ENCODE assay signal across 13 cellular contexts in the genomic region with DNA sequence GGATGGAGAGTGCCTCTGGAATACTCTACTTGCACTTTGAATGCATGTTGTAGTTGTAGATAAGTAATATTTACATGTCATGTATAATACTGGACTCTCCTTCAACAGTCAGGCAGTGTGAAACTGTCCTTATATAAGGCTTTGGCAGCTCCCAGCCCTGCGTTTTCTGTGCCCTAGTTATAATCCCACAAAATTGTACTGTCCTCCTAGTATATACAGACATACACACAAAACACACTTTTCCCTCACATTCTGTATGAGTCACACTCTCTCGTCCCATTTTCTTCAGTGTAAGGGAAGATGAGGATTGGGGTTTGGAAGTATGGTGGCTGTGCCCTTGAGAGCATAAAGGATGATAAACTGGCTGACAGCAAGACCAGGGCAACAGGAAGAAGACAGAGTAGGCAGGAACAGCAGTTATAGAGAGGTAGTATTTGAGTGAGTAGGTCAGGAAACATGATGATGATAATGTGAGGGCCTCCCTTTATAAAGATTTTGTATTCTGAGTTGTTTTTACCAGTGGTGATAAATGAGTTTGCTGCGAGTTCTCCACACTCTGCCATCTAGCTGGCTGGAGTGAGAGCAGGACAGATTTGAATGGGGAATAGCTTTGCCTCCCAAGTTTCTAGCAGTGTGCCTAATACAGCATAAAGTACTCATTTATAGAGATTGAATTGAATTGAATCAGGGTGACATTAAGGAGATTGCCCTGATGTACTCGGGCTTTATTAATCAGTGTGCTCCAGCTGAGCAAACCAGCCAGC. TPM values are rescaled to one million over a fixed set of nuclear protein-coding genes. Genes with fewer than 3 reads are reported as not detected.
DNase-seq lines count a peak whose midpoint lies in the region; ATAC-seq, FAIRE-seq and TF ChIP-seq lines count a peak whose summit lies in the region.
"Had no signal": no experiment of that assay in that cellular context is flagged by ENCODE, and none has a peak within 500 bp of the region (broad histone marks: within the 10 kb centered on the region; RNA-seq: fewer than 3 reads in every experiment).

No MANE protein-coding gene starts in this region.

- H3K4me2 ChIP-seq in astrocyte (ENCODE audit: low read length): no peak overlapping the region
- H3K4me2 ChIP-seq: KMS-11 had no signal

- H3K27me3 Mint-ChIP-seq in CD4-positive, alpha-beta T cell: no peaks in the 10 kb centered on the region
- H3K27me3 Mint-ChIP-seq in astrocyte (ENCODE audit: low read depth, unreplicated experiment): no peaks in the 10 kb centered on the region

- TF ChIP-seq CTCF in CD4-positive, alpha-beta T cell (IDR thresholded peaks at IDR 0.05): no peak
- TF ChIP-seq CTCF in HEK293 (tag by site-specific recombination; IDR thresholded peaks at IDR 0.05) (no peak), astrocyte (IDR thresholded peaks at IDR 0.05; ENCODE audit: insufficient read depth, low read depth, low read length) (no peak)

- peak overlapping the region; percentile 74 for H3K27ac Mint-ChIP-seq in CD4-positive, alpha-beta T cell
- H3K27ac Mint-ChIP-seq in astrocyte (ENCODE audit: unreplicated experiment): no peak overlapping the region

- intact Hi-C loops in CD4-positive, alpha-beta T cell (cut with DNase I, micrococcal nuclease): no loop called here

- no peaks in the 10 kb centered on the region for H3K9me3 Mint-ChIP-seq in CD4-positive, alpha-beta T cell
- H3K9me3 Mint-ChIP-seq in astrocyte (ENCODE audit: unreplicated experiment): no peaks in the 10 kb centered on the region

- H3K27ac ChIP-seq in CD4-positive, alpha-beta T cell (ENCODE audit: low read depth, low read length): no peak overlapping the region
- H3K27ac ChIP-seq in HEK293 (ENCODE audit: extremely low read depth, low read depth, low read length) (no peak overlapping the region), astrocyte (ENCODE audit: low read depth, low read length) (no peak overlapping the region)
- H3K27ac ChIP-seq: KMS-11 had no signal

- H3K4me1 ChIP-seq in HEK293 (ENCODE audit: control insufficient read depth, insufficient read depth, low read length) (peaks cover 4% of the 10 kb centered on the region; the same call in 1 of the 2 replicates), astrocyte (ENCODE audit: insufficient read depth, low read length) (no peaks in the 10 kb centered on the region)

- peaks cover 73% of the 10 kb centered on the region for H3K4me1 Mint-ChIP-seq in CD4-positive, alpha-beta T cell (ENCODE audit: low read depth)
- H3K4me1 Mint-ChIP-seq in astrocyte (ENCODE audit: low read depth, unreplicated experiment): peaks cover 10% of the 10 kb centered on the region

- no peak for ATAC-seq in CD4-positive, alpha-beta T cell (ENCODE audit: poor library complexity)
- no peak for ATAC-seq in GM19452 (IDR thresholded peaks at IDR 0.05; ENCODE audit: unreplicated experiment)

- CTCF ChIA-PET in CD4-positive, alpha-beta T cell (lab: Charles Lee): interaction anchor here (1.0 to 1.7 kb wide), 2 partner anchors 11 to 39 kb away, joined by 3 to 4 read pairs; no protein-coding TSS in a partner anchor
- CTCF ChIA-PET in HEK293 (lab: Yijun Ruan, JAX): interaction anchor here (0.6 to 2.5 kb wide), 2 partner anchors 87 to 573 kb away, joined by 4 to 6 read pairs; no protein-coding TSS in a partner anchor

- H3K9ac ChIP-seq in astrocyte (ENCODE audit: low read length): no peak overlapping the region
- H3K9ac ChIP-seq: KMS-11 had no signal

- peaks cover 25% of the 10 kb centered on the region for H3K79me2 ChIP-seq in astrocyte (ENCODE audit: insufficient read depth, low read length)

- no peaks in the 10 kb centered on the region for H3K9me3 ChIP-seq in CD4-positive, alpha-beta T cell (ENCODE audit: control insufficient read depth, low read length)
- H3K9me3 ChIP-seq in HEK293 (ENCODE audit: control insufficient read depth, insufficient read depth, low read depth, low read length): no peaks in the 10 kb centered on the region
- no peaks in the 10 kb centered on the region for H3K9me3 ChIP-seq in astrocyte (ENCODE audit: insufficient read depth, low read depth, low read length)

- H3K4me3 ChIP-seq in HEK293 (ENCODE audit: low read depth, low read length) (no peak overlapping the region), astrocyte (ENCODE audit: insufficient read depth, low read depth, low read length) (no peak overlapping the region)

- no peaks in the 10 kb centered on the region for H3K27me3 ChIP-seq in CD4-positive, alpha-beta T cell (ENCODE audit: control insufficient read depth, insufficient read depth, low read length)
- H3K27me3 ChIP-seq in astrocyte (ENCODE audit: insufficient read depth, low read length): no peaks in the 10 kb centered on the region

- H3K4me3 Mint-ChIP-seq in CD4-positive, alpha-beta T cell: peak overlapping the region; percentile 50
- H3K4me3 Mint-ChIP-seq in astrocyte (ENCODE audit: unreplicated experiment): peak overlapping the region; percentile 58

- FAIRE-seq in astrocyte (lab: Jason Lieb, UNC): no peak

- peaks cover 4% of the 10 kb centered on the region for H4K20me1 ChIP-seq in astrocyte (ENCODE audit: insufficient read depth, low read length)

- H3K36me3 ChIP-seq in HEK293 (ENCODE audit: control insufficient read depth in 2 of 2, insufficient read depth in 1 of 2, low read length in 2 of 2) (peaks cover 8 to 10% of the 10 kb centered on the region in 2 experiments; a peak in 2 of 3 replicates), astrocyte (ENCODE audit: insufficient read depth, low read length) (no peaks in the 10 kb centered on the region)

- no peak for DNase-seq in CD4-positive, alpha-beta T cell
- peak; percentile 8 for DNase-seq in astrocyte (ENCODE audit: low read depth)
- peak; percentile 50 for DNase-seq in medulla oblongata (ENCODE audit: extremely low spot score)
- DNase-seq in kidney glomerular epithelial cell (lab: John Stamatoyannopoulos, UW): no peak
- DNase-seq in NK-92 treated with Interleukin-12 subunit alpha and Interleukin-12 subunit beta, amount 100 ng/mL, for 24 hours (lab: John Stamatoyannopoulos, UW): no peak
- no peak for DNase-seq in NCI-H510A treated with DMSO at 0.1 percent for 48 hours (lab: John Stamatoyannopoulos, UW)
- DNase-seq: activated CD4-positive, alpha-beta T cell treated with anti-CD3 and anti-CD28 coated beads for 48 hours; aorta; GDM1; NCI-H187 treated with DMSO at 0.1 percent for 48 hours had no signal

- peaks cover 55% of the 10 kb centered on the region for H3K36me3 Mint-ChIP-seq in CD4-positive, alpha-beta T cell (ENCODE audit: low read depth)
- peaks cover 3% of the 10 kb centered on the region for H3K36me3 Mint-ChIP-seq in astrocyte (ENCODE audit: low read depth, unreplicated experiment)

- H2AFZ ChIP-seq in astrocyte (ENCODE audit: low read depth, low read length): no peak overlapping the region

- POLR2A ChIA-PET in CD4-positive, alpha-beta T cell (lab: Charles Lee): interaction anchor here (0.7 to 1.0 kb wide), 4 partner anchors 15 to 255 kb away, joined by 3 to 5 read pairs (median 4); no protein-coding TSS in a partner anchor
- POLR2A ChIA-PET in HEK293 (lab: Yijun Ruan, JAX): no interaction called here

TF ChIP-seq in HEK293, 187 proteins besides CTCF, POLR2A, EP300 and RAD21:
- TF ChIP-seq PRDM1 (tag by site-specific recombination; IDR thresholded peaks at IDR 0.05): peak; percentile 40; the same call in 1 of the 2 replicates
- no peak for TF ChIP-seq IKZF3 (tag by site-specific recombination; IDR thresholded peaks at IDR 0.05)
- TF ChIP-seq ZBTB17 (tag by site-specific recombination; IDR thresholded peaks at IDR 0.05): 0 out of 2 replicates have a peak, but pooled peaks have one; percentile 17

RNA-seq across cellular contexts. Expression of a gene that starts 5.0 kb away (rescaled TPM):
- 10 to 100 TPM in 1 of 2 experiments, 1 to 10 TPM in 1; 9.5 to 12.6 TPM for total RNA-seq in CD4-positive, alpha-beta T cell
- 13.9 and 14.8 TPM in 2 replicates for total RNA-seq in astrocyte

RNA-seq across cellular contexts. Expression of a gene that starts 54.0 kb away (rescaled TPM):
- total RNA-seq in CD4-positive, alpha-beta T cell: 10 to 100 TPM; 33.3 to 35.6 TPM
- 21.4 and 24.2 TPM in 2 replicates for total RNA-seq in astrocyte

Comparison
In these comparisons a context has a peak if more than half of its experiments do, and no peak if none do; other contexts are left out.
1. DNase-seq: peak in astrocyte (single experiment) and medulla oblongata (single experiment); none in CD4-positive, alpha-beta T cell (0 of 10), kidney glomerular epithelial cell (single experiment), NK-92 treated with Interleukin-12 subunit alpha and Interleukin-12 subunit beta, amount 100 ng/mL, for 24 hours (single experiment) and NCI-H510A treated with DMSO at 0.1 percent for 48 hours (single experiment).